Comparison of ENCODE assay signal across 2 cellular contexts in the genomic region with DNA sequence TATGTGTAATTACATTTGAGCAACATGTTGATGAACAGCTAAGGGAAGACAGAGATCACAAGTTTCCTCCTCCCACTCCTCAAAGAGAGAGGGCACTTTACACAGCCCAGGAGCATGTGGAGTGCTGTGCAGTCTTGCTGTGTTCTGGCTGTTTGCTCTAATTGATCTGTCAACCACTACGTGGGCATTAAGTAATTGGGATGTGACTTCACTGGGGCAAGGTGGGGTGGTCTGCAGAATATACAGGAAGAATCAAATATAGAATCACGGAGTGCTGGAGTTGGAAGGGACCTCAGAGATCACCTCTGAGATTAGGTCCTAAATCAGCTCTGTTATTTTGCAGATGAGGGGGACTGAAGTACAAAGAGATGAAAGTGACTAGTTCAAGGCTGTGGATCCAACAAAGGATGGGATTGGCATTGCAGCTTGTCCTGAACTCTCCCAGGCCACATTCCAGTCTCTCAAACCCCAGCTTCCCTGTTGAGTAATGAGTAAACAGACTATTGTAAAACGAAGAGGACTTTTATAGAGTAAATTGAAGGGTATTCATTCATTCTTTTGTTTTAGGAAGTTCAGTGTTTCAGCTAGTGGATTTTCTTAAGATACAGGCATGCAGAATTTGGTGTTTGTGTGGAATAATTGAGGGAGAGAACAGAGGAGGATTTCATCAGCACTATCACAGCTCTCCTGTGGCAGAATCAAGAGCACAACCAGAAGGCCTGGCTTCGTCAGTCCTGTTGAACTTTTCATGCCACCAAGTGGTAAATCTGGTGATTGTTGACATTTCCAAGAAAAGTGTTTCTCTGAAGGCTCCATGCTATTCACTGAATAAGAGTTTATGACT.
TF ChIP-seq lines count a peak whose summit lies in the region.

No MANE protein-coding gene starts in this region.

TF ChIP-seq in Ishikawa, 13 proteins besides CTCF, POLR2A, EP300 and RAD21:
- TF ChIP-seq FOXM1 (IDR thresholded peaks at IDR 0.05; ENCODE audit: borderline replicate concordance, low read depth) (no peak), NFIC (IDR thresholded peaks at IDR 0.05) (no peak), TCF12 (IDR thresholded peaks at IDR 0.05; ENCODE audit: low read depth) (no peak), EGR1 (IDR thresholded peaks at IDR 0.05) (no peak), CEBPB (IDR thresholded peaks at IDR 0.05) (no peak), CREB1 (IDR thresholded peaks at IDR 0.05; ENCODE audit: low read depth) (no peak)
- TF ChIP-seq, protein P1, sequence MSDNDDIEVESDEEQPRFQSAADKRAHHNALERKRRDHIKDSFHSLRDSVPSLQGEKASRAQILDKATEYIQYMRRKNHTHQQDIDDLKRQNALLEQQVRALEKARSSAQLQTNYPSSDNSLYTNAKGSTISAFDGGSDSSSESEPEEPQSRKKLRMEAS (IDR thresholded peaks at IDR 0.05) = no peak
- TF ChIP-seq, protein P2, sequence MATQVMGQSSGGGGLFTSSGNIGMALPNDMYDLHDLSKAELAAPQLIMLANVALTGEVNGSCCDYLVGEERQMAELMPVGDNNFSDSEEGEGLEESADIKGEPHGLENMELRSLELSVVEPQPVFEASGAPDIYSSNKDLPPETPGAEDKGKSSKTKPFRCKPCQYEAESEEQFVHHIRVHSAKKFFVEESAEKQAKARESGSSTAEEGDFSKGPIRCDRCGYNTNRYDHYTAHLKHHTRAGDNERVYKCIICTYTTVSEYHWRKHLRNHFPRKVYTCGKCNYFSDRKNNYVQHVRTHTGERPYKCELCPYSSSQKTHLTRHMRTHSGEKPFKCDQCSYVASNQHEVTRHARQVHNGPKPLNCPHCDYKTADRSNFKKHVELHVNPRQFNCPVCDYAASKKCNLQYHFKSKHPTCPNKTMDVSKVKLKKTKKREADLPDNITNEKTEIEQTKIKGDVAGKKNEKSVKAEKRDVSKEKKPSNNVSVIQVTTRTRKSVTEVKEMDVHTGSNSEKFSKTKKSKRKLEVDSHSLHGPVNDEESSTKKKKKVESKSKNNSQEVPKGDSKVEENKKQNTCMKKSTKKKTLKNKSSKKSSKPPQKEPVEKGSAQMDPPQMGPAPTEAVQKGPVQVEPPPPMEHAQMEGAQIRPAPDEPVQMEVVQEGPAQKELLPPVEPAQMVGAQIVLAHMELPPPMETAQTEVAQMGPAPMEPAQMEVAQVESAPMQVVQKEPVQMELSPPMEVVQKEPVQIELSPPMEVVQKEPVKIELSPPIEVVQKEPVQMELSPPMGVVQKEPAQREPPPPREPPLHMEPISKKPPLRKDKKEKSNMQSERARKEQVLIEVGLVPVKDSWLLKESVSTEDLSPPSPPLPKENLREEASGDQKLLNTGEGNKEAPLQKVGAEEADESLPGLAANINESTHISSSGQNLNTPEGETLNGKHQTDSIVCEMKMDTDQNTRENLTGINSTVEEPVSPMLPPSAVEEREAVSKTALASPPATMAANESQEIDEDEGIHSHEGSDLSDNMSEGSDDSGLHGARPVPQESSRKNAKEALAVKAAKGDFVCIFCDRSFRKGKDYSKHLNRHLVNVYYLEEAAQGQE (IDR thresholded peaks at IDR 0.05; ENCODE audit: low read depth) = no peak
- TF ChIP-seq, protein P3, sequence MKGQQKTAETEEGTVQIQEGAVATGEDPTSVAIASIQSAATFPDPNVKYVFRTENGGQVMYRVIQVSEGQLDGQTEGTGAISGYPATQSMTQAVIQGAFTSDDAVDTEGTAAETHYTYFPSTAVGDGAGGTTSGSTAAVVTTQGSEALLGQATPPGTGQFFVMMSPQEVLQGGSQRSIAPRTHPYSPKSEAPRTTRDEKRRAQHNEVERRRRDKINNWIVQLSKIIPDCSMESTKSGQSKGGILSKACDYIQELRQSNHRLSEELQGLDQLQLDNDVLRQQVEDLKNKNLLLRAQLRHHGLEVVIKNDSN (IDR thresholded peaks at IDR 0.05) = no peak

TF ChIP-seq in SK-N-SH, 30 proteins besides CTCF, POLR2A, EP300 and RAD21:
- no peak for TF ChIP-seq TCF12 (IDR thresholded peaks at IDR 0.05)
- TF ChIP-seq, protein P4, sequence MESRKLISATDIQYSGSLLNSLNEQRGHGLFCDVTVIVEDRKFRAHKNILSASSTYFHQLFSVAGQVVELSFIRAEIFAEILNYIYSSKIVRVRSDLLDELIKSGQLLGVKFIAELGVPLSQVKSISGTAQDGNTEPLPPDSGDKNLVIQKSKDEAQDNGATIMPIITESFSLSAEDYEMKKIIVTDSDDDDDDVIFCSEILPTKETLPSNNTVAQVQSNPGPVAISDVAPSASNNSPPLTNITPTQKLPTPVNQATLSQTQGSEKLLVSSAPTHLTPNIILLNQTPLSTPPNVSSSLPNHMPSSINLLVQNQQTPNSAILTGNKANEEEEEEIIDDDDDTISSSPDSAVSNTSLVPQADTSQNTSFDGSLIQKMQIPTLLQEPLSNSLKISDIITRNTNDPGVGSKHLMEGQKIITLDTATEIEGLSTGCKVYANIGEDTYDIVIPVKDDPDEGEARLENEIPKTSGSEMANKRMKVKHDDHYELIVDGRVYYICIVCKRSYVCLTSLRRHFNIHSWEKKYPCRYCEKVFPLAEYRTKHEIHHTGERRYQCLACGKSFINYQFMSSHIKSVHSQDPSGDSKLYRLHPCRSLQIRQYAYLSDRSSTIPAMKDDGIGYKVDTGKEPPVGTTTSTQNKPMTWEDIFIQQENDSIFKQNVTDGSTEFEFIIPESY (IDR thresholded peaks at IDR 0.05; ENCODE audit: borderline replicate concordance, low read depth) = no peak
- TF ChIP-seq, protein P1 (IDR thresholded peaks at IDR 0.05; ENCODE audit: low read depth) = no peak
- TF ChIP-seq RFX5 (IDR thresholded peaks at IDR 0.05; ENCODE audit: low read length) = no peak
- TF ChIP-seq, protein P5, sequence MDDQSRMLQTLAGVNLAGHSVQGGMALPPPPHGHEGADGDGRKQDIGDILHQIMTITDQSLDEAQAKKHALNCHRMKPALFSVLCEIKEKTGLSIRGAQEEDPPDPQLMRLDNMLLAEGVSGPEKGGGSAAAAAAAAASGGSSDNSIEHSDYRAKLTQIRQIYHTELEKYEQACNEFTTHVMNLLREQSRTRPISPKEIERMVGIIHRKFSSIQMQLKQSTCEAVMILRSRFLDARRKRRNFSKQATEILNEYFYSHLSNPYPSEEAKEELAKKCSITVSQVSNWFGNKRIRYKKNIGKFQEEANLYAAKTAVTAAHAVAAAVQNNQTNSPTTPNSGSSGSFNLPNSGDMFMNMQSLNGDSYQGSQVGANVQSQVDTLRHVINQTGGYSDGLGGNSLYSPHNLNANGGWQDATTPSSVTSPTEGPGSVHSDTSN (IDR thresholded peaks at IDR 0.05) = no peak
- TF ChIP-seq, protein P2 (IDR thresholded peaks at IDR 0.05; ENCODE audit: low read depth, low read length) = no peak
- TF ChIP-seq POLR2AphosphoS5 (IDR thresholded peaks at IDR 0.05; ENCODE audit: low read depth, low read length) = no peak
- TF ChIP-seq RCOR1 (IDR thresholded peaks at IDR 0.05; ENCODE audit: low read length) = no peak
- TF ChIP-seq SIN3A (IDR thresholded peaks at IDR 0.05; ENCODE audit: borderline replicate concordance, low read depth, low read length) = no peak
- no peak for TF ChIP-seq SMC3 (IDR thresholded peaks at IDR 0.05; ENCODE audit: low read depth, low read length)
- no peak for TF ChIP-seq EZH2phosphoT487 (IDR thresholded peaks at IDR 0.05; ENCODE audit: borderline replicate concordance, low read depth)
- TF ChIP-seq IRF3 (IDR thresholded peaks at IDR 0.05; ENCODE audit: low read depth, low read length) = no peak
- TF ChIP-seq, protein P6, sequence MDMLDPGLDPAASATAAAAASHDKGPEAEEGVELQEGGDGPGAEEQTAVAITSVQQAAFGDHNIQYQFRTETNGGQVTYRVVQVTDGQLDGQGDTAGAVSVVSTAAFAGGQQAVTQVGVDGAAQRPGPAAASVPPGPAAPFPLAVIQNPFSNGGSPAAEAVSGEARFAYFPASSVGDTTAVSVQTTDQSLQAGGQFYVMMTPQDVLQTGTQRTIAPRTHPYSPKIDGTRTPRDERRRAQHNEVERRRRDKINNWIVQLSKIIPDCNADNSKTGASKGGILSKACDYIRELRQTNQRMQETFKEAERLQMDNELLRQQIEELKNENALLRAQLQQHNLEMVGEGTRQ (IDR thresholded peaks at IDR 0.05; ENCODE audit: borderline replicate concordance, low read depth, low read length) = no peak
- no peak for TF ChIP-seq CHD2 (IDR thresholded peaks at IDR 0.05; ENCODE audit: low read length, partially characterized antibody)
- TF ChIP-seq TAF1 (IDR thresholded peaks at IDR 0.05; ENCODE audit: borderline replicate concordance, low read depth, low read length) = no peak
